In genomic region chr20:34713194-34713943, GRCh38 we compare ENCODE assay signal across 1 cellular context.
TF ChIP-seq lines count a peak whose summit lies in the region.

No MANE protein-coding gene starts in this region.

TF ChIP-seq in HepG2, 621 proteins besides CTCF, POLR2A, EP300 and RAD21 (continued from another document):
- TF ChIP-seq ZBTB40 (IDR thresholded peaks at IDR 0.05): no peak
- 0 out of 2 replicates have a peak, but pooled peaks have one; percentile 4 for TF ChIP-seq ZBTB40 (CRISPR knock-in tag; IDR thresholded peaks at IDR 0.05)
- peak; percentile 82; the same call in 1 of the 2 replicates for TF ChIP-seq GTF3A (CRISPR knock-in tag; conservative IDR thresholded peaks at IDR 0.05)
- 0 out of 2 replicates have a peak, but pooled peaks have one; percentile 56 for TF ChIP-seq ZNF547 (CRISPR knock-in tag; IDR thresholded peaks at IDR 0.05)
- TF ChIP-seq ZNF230 (CRISPR knock-in tag; IDR thresholded peaks at IDR 0.05): peak; percentile 66; the same call in 1 of the 2 replicates
- peak; percentile 21; the same call in 1 of the 2 replicates for TF ChIP-seq ZNF614 (CRISPR knock-in tag; IDR thresholded peaks at IDR 0.05; ENCODE audit: borderline replicate concordance)
- TF ChIP-seq SOX5 (CRISPR knock-in tag; IDR thresholded peaks at IDR 0.05; ENCODE audit: borderline replicate concordance): peak; percentile 69; the same call in 1 of the 2 replicates
- no peak for TF ChIP-seq KAT8 (CRISPR knock-in tag; IDR thresholded peaks at IDR 0.05)
- TF ChIP-seq SALL1 (CRISPR knock-in tag; IDR thresholded peaks at IDR 0.05): peak; percentile 35
- peak; percentile 23; the same call in 1 of the 2 replicates for TF ChIP-seq NFKB2 (CRISPR knock-in tag; IDR thresholded peaks at IDR 0.05; ENCODE audit: borderline replicate concordance)
- TF ChIP-seq SMAD9 (CRISPR knock-in tag; IDR thresholded peaks at IDR 0.05): no peak
- peak; percentile 24; the same call in 1 of the 2 replicates for TF ChIP-seq MAX (IDR thresholded peaks at IDR 0.05)
- 0 out of 2 replicates have a peak, but pooled peaks have one; percentile 39 for TF ChIP-seq ZNF430 (CRISPR knock-in tag; IDR thresholded peaks at IDR 0.05)
- no peak for TF ChIP-seq TBL1XR1 (IDR thresholded peaks at IDR 0.05; ENCODE audit: borderline replicate concordance, low read length, partially characterized antibody)
- TF ChIP-seq ZFP36L2 (CRISPR knock-in tag; IDR thresholded peaks at IDR 0.05): no peak
- TF ChIP-seq FUBP1 (CRISPR knock-in tag; IDR thresholded peaks at IDR 0.05; ENCODE audit: borderline replicate concordance): peak; percentile 92; the same call in 1 of the 2 replicates
- TF ChIP-seq ZNF737 (CRISPR knock-in tag; IDR thresholded peaks at IDR 0.05; ENCODE audit: borderline replicate concordance): 0 out of 2 replicates have a peak, but pooled peaks have one; percentile 38
- 0 out of 2 replicates have a peak, but pooled peaks have one; percentile 13 for TF ChIP-seq ZNF749 (CRISPR knock-in tag; IDR thresholded peaks at IDR 0.05; ENCODE audit: borderline replicate concordance)
- TF ChIP-seq THAP9 (CRISPR knock-in tag; IDR thresholded peaks at IDR 0.05; ENCODE audit: borderline replicate concordance): no peak
- peak; percentile 36; the same call in 1 of the 2 replicates for TF ChIP-seq ZNF556 (CRISPR knock-in tag; IDR thresholded peaks at IDR 0.05; ENCODE audit: borderline replicate concordance)
- peak; percentile 59; the same call in 1 of the 2 replicates for TF ChIP-seq ETV5 (CRISPR knock-in tag; IDR thresholded peaks at IDR 0.05; ENCODE audit: borderline replicate concordance)
- TF ChIP-seq ZFP37 (CRISPR knock-in tag; IDR thresholded peaks at IDR 0.05; ENCODE audit: borderline replicate concordance): 0 out of 2 replicates have a peak, but pooled peaks have one; percentile 38
- TF ChIP-seq CC2D1A (CRISPR knock-in tag; IDR thresholded peaks at IDR 0.05): no peak
- TF ChIP-seq ARID5B (CRISPR knock-in tag; IDR thresholded peaks at IDR 0.05): peak; percentile 74
- 0 out of 2 replicates have a peak, but pooled peaks have one; percentile 23 for TF ChIP-seq AHR (CRISPR knock-in tag; IDR thresholded peaks at IDR 0.05)
- 0 out of 2 replicates have a peak, but pooled peaks have one; percentile 17 for TF ChIP-seq TGIF2 (CRISPR knock-in tag; IDR thresholded peaks at IDR 0.05)
- 0 out of 2 replicates have a peak, but pooled peaks have one; percentile 13 for TF ChIP-seq ESRRA (CRISPR knock-in tag; IDR thresholded peaks at IDR 0.05; ENCODE audit: low read depth)
- TF ChIP-seq RBFOX2 (IDR thresholded peaks at IDR 0.05; ENCODE audit: low read depth, low read length): no peak
- TF ChIP-seq MTERF4 (CRISPR knock-in tag; IDR thresholded peaks at IDR 0.05): peak; percentile 37; the same call in 1 of the 2 replicates
